In genomic region chr12:47801170-47801903, GRCh38 we compare ENCODE assay signal across 8 cellular contexts. TPM values are rescaled to one million over a fixed set of nuclear protein-coding genes. Genes with fewer than 3 reads are reported as not detected.
DNase-seq lines count a peak whose midpoint lies in the region; ATAC-seq, FAIRE-seq and TF ChIP-seq lines count a peak whose summit lies in the region.

No MANE protein-coding gene starts in this region.

- H3K9me3 Mint-ChIP-seq in CD4-positive, CD25-positive, alpha-beta regulatory T cell = no peaks in the 10 kb centered on the region

- no peak overlapping the region for H3K4me3 ChIP-seq in CD4-positive, CD25-positive, alpha-beta regulatory T cell (ENCODE audit: low read depth, low read length)
- H3K4me3 ChIP-seq in esophagus squamous epithelium (no peak overlapping the region), pancreas (no peak overlapping the region), MG63 (no peak overlapping the region)

- TF ChIP-seq CTCF in esophagus squamous epithelium (IDR thresholded peaks at IDR 0.05) = peak in 3 of 6 experiments; percentile 9 to 22 (median 19)
- no peak for TF ChIP-seq CTCF in pancreas (IDR thresholded peaks at IDR 0.05)

- H3K4me3 Mint-ChIP-seq in CD4-positive, CD25-positive, alpha-beta regulatory T cell = peak overlapping the region in 3 of 4 donors; percentile 36 to 81 (median 53)
- H3K4me3 Mint-ChIP-seq in T-helper 17 cell = peak overlapping the region; percentile 25

- H3K27me3 ChIP-seq in CD4-positive, CD25-positive, alpha-beta regulatory T cell (ENCODE audit: control insufficient read depth, insufficient read depth, low read length) = no peaks in the 10 kb centered on the region
- H3K27me3 ChIP-seq in esophagus squamous epithelium (no peaks in the 10 kb centered on the region), pancreas (no peaks in the 10 kb centered on the region), MG63 (no peaks in the 10 kb centered on the region)

- 76 to 78% methylated on average over 1 to 4 of the region's 7 CpGs for WGBS in esophagus squamous epithelium, 2 donors
- 47 to 59% methylated on average over 7 of the region's 7 CpGs for WGBS in pancreas, 2 donors

- H3K9me3 ChIP-seq in CD4-positive, CD25-positive, alpha-beta regulatory T cell (ENCODE audit: control insufficient read depth in 2 of 2, low read length in 2 of 2) = no peaks in the 10 kb centered on the region
- H3K9me3 ChIP-seq in T-helper 17 cell (ENCODE audit: control insufficient read depth, low read length, poor library complexity, severe bottlenecking) (no peaks in the 10 kb centered on the region), esophagus squamous epithelium (no peaks in the 10 kb centered on the region), pancreas (no peaks in the 10 kb centered on the region), MG63 (no peaks in the 10 kb centered on the region)

- H3K4me1 Mint-ChIP-seq in CD4-positive, CD25-positive, alpha-beta regulatory T cell = peaks cover 0 to 74% (median 49%) of the 10 kb centered on the region in 4 donors
- peaks cover 39% of the 10 kb centered on the region for H3K4me1 Mint-ChIP-seq in T-helper 17 cell

- H3K27me3 Mint-ChIP-seq in CD4-positive, CD25-positive, alpha-beta regulatory T cell = no peaks in the 10 kb centered on the region
- no peaks in the 10 kb centered on the region for H3K27me3 Mint-ChIP-seq in T-helper 17 cell

- no peak for ATAC-seq in CD4-positive, CD25-positive, alpha-beta regulatory T cell (ENCODE audit: low read depth in 2 of 2)
- no peak for ATAC-seq in T-helper 17 cell
- peak; percentile 52 to 76 (median 66) for ATAC-seq in pancreas
- no peak for ATAC-seq in HG02938 (IDR thresholded peaks at IDR 0.05; ENCODE audit: unreplicated experiment)
- ATAC-seq in GM18907 (IDR thresholded peaks at IDR 0.05; ENCODE audit: unreplicated experiment) = no peak

- peaks cover 60% of the 10 kb centered on the region for H3K4me1 ChIP-seq in CD4-positive, CD25-positive, alpha-beta regulatory T cell (ENCODE audit: control insufficient read depth, insufficient read depth, low read length, poor library complexity, severe bottlenecking)
- peaks cover 62 to 84% (median 73%) of the 10 kb centered on the region in 3 donors for H3K4me1 ChIP-seq in esophagus squamous epithelium
- H3K4me1 ChIP-seq in pancreas = peaks cover 0 to 27% (median 0%) of the 10 kb centered on the region in 3 donors

- TF ChIP-seq POLR2A in esophagus squamous epithelium (IDR thresholded peaks at IDR 0.05) = no peak

- DNase-seq in CD4-positive, CD25-positive, alpha-beta regulatory T cell = no peak
- DNase-seq in T-helper 17 cell = no peak
- no peak for DNase-seq in esophagus squamous epithelium (lab: John Stamatoyannopoulos, UW)
- no peak for DNase-seq in pancreas
- no peak for DNase-seq in MG63
- no peak for DNase-seq in MV-4-11 (lab: John Stamatoyannopoulos, UW)

- peak overlapping the region; percentile 18 for H3K27ac ChIP-seq in CD4-positive, CD25-positive, alpha-beta regulatory T cell (ENCODE audit: insufficient read depth, low read length, poor library complexity, severe bottlenecking)
- H3K27ac ChIP-seq in esophagus squamous epithelium = peak overlapping the region; percentile 6 to 99 (median 70)
- peak overlapping the region; percentile 46 to 81 (median 67) for H3K27ac ChIP-seq in pancreas

- H3K27ac Mint-ChIP-seq in CD4-positive, CD25-positive, alpha-beta regulatory T cell = peak overlapping the region; percentile 83 to 94 (median 90)
- H3K27ac Mint-ChIP-seq in T-helper 17 cell = peak overlapping the region; percentile 90

- H3K36me3 Mint-ChIP-seq in CD4-positive, CD25-positive, alpha-beta regulatory T cell = peaks cover 9% of the 10 kb centered on the region
- peaks cover 2% of the 10 kb centered on the region for H3K36me3 Mint-ChIP-seq in T-helper 17 cell (ENCODE audit: low read depth)

- intact Hi-C loops in esophagus squamous epithelium (cut with DNase I) (no loop called here), pancreas (cut with DNase I) (no loop called here)

- FAIRE-seq in pancreas (lab: Jason Lieb, UNC) = no peak

- H3K36me3 ChIP-seq in CD4-positive, CD25-positive, alpha-beta regulatory T cell (ENCODE audit: control insufficient read depth, insufficient read depth, low read length) = peaks cover 44% of the 10 kb centered on the region
- H3K36me3 ChIP-seq in esophagus squamous epithelium (peaks cover 10 to 54% (median 22%) of the 10 kb centered on the region in 3 donors), pancreas (no peaks in the 10 kb centered on the region), MG63 (peaks cover 47% of the 10 kb centered on the region)

RNA-seq across cellular contexts. Expression of gene HDAC7, which starts 18.4 kb away (rescaled TPM):
- 163 TPM for total RNA-seq in CD4-positive, CD25-positive, alpha-beta regulatory T cell
- 10 to 100 TPM; 14.0 to 15.4 (median 15.3) TPM for polyA plus RNA-seq in CD4-positive, CD25-positive, alpha-beta regulatory T cell
- 100 to 1,000 TPM; 129 to 151 TPM for total RNA-seq in T-helper 17 cell
- total RNA-seq in esophagus squamous epithelium = 10 to 100 TPM; 19.8 to 37.2 (median 24.0) TPM
- 10 to 100 TPM; 17.9 to 45.5 (median 20.1) TPM for total RNA-seq in pancreas
- 10 to 100 TPM; 36.6 to 48.1 TPM for polyA plus RNA-seq in pancreas
- total RNA-seq in MG63 (2014; rRNA removed; shearing (Covaris generic); ENCODE audit: low replicate concordance) = 30.5 and 31.5 TPM in 2 replicates

RNA-seq across cellular contexts. Expression of gene SLC48A1, which starts 28.3 kb away (rescaled TPM):
- total RNA-seq in CD4-positive, CD25-positive, alpha-beta regulatory T cell = 4.9 TPM
- polyA plus RNA-seq in CD4-positive, CD25-positive, alpha-beta regulatory T cell = 10 to 100 TPM in 1 of 4 donors, 1 to 10 TPM in 3; 7.3 to 12.7 (median 8.7) TPM
- total RNA-seq in T-helper 17 cell = 1 to 10 TPM; 5.9 to 6.9 TPM
- 10 to 100 TPM; 18.9 to 35.4 (median 25.4) TPM for total RNA-seq in esophagus squamous epithelium
- total RNA-seq in pancreas = 10 to 100 TPM; 12.2 to 17.2 (median 13.9) TPM
- polyA plus RNA-seq in pancreas = 10 to 100 TPM; 12.4 to 14.2 TPM
- 14.2 and 17.6 TPM in 2 replicates for total RNA-seq in MG63 (2014; rRNA removed; shearing (Covaris generic); ENCODE audit: low replicate concordance)

RNA-seq across cellular contexts. Expression of gene RAPGEF3, which starts 42.7 kb away (rescaled TPM):
- 0.79 TPM for total RNA-seq in CD4-positive, CD25-positive, alpha-beta regulatory T cell
- polyA plus RNA-seq in CD4-positive, CD25-positive, alpha-beta regulatory T cell = under 1 TPM in 2 of 4 donors, not detected in 2; 0.10 to 0.14 TPM
- under 1 TPM; 0.27 to 0.55 TPM for total RNA-seq in T-helper 17 cell
- 10 to 100 TPM; 12.9 to 39.3 (median 22.5) TPM for total RNA-seq in esophagus squamous epithelium
- 1 to 10 TPM; 2.5 to 6.7 (median 5.0) TPM for total RNA-seq in pancreas
- polyA plus RNA-seq in pancreas = 10 to 100 TPM; 51.4 to 54.4 TPM
- 2.9 and 6.1 TPM in 2 replicates for total RNA-seq in MG63 (2014; rRNA removed; shearing (Covaris generic); ENCODE audit: low replicate concordance)

Comparison
In these comparisons a context has a peak if more than half of its experiments do, and no peak if none do; other contexts are left out.
1. ATAC-seq: peak in pancreas (4 of 4); none in CD4-positive, CD25-positive, alpha-beta regulatory T cell (0 of 2), T-helper 17 cell (single experiment), HG02938 (single experiment) and GM18907 (single experiment).
2. H3K27ac ChIP-seq: peak in every context shown above with its lines; median percentile 70 in esophagus squamous epithelium; 67 in pancreas; 18 in CD4-positive, CD25-positive, alpha-beta regulatory T cell.